10 cellular contexts compared by ENCODE assay signal in genomic region chr16:82995927-82996441, GRCh38.
DNase-seq lines count a peak whose midpoint lies in the region; TF ChIP-seq lines count a peak whose summit lies in the region.
"Had no signal": no experiment of that assay in that cellular context is flagged by ENCODE, and none has a peak within 500 bp of the region (broad histone marks: within the 10 kb centered on the region; RNA-seq: fewer than 3 reads in every experiment).

No MANE protein-coding gene starts in this region.

- H3K79me2 ChIP-seq in smooth muscle cell (ENCODE audit: low read depth) = no peaks in the 10 kb centered on the region

- no peak overlapping the region for H2BK5ac ChIP-seq in neuronal stem cell (ENCODE audit: low read length)

- DNase-seq in HFF-Myc (ENCODE audit: extremely low read depth, low read depth) = peak; percentile 91
- peak in 1 of 3 donors; percentile 66 for DNase-seq in Peyer's patch
- DNase-seq in fibroblast of the conjunctiva (ENCODE audit: low read depth) = peak; percentile 26
- no peak for DNase-seq in smooth muscle cell (lab: John Stamatoyannopoulos, UW; ENCODE audit: unreplicated experiment)
- DNase-seq in stimulated activated CD4-positive, alpha-beta T cell treated with anti-CD3 and anti-CD28 coated beads, Interleukin-2, amount 100 ng/mL, for 24 hours = no peak
- no peak for DNase-seq in activated CD8-positive, alpha-beta memory T cell treated with anti-CD3 and anti-CD28 coated beads, Interleukin-2, amount 50 U/mL, for 48 hours
- DNase-seq in neuronal stem cell (ENCODE audit: low spot score) = no peak
- no peak for DNase-seq in ureter (ENCODE audit: low spot score)
- DNase-seq: dorsolateral prefrontal cortex had no signal

- H4K91ac ChIP-seq in neuronal stem cell (ENCODE audit: low read depth, low read length, poor library complexity) = no peak overlapping the region

- TF ChIP-seq CTCF in HFF-Myc (IDR thresholded peaks at IDR 0.05; ENCODE audit: low read depth, low read length, missing control alignments) (no peak), Peyer's patch (IDR thresholded peaks at IDR 0.05) (no peak), smooth muscle cell (IDR thresholded peaks at IDR 0.05; ENCODE audit: borderline replicate concordance, insufficient read depth, poor library complexity, severe bottlenecking) (no peak)

- H2AFZ ChIP-seq in smooth muscle cell (ENCODE audit: low read depth) (peak overlapping the region; percentile 60), neuronal stem cell (ENCODE audit: low read length) (no peak overlapping the region)

- H2BK120ac ChIP-seq in neuronal stem cell (ENCODE audit: low read depth, low read length) = no peak overlapping the region

- no peak overlapping the region for H3K23ac ChIP-seq in neuronal stem cell (ENCODE audit: low read depth, low read length, poor library complexity)

- H3K9me3 ChIP-seq in Peyer's patch (no peaks in the 10 kb centered on the region), smooth muscle cell (replicated peaks; ENCODE audit: low read depth) (no peaks in the 10 kb centered on the region), neuronal stem cell (replicated peaks in 1 of 2; ENCODE audit: control insufficient read depth in 2 of 2, insufficient read depth in 1 of 2, low read depth in 1 of 2, low read length in 2 of 2) (no peaks in the 10 kb centered on the region)

- no peak overlapping the region for H3K18ac ChIP-seq in neuronal stem cell (ENCODE audit: low read length)

- peak overlapping the region in 3 of 4 donors; percentile 26 to 84 (median 82) for H3K27ac ChIP-seq in Peyer's patch
- H3K27ac ChIP-seq in smooth muscle cell (ENCODE audit: low read depth) = peak overlapping the region; percentile 77
- no peak overlapping the region for H3K27ac ChIP-seq in neuronal stem cell (replicated peaks; ENCODE audit: low read length)
- H3K27ac ChIP-seq: SK-N-MC had no signal

- H3K36me3 ChIP-seq in Peyer's patch (no peaks in the 10 kb centered on the region), smooth muscle cell (ENCODE audit: low read depth) (no peaks in the 10 kb centered on the region), neuronal stem cell (replicated peaks in 1 of 2; ENCODE audit: control insufficient read depth in 2 of 2, insufficient read depth in 2 of 2, low read length in 2 of 2) (no peaks in the 10 kb centered on the region)

- H3K4me3 ChIP-seq in HFF-Myc (replicated peaks; ENCODE audit: low read depth, low read length) = peak overlapping the region; percentile 8
- peak overlapping the region in 2 of 4 donors; percentile 21 to 43 for H3K4me3 ChIP-seq in Peyer's patch
- H3K4me3 ChIP-seq in smooth muscle cell = peak overlapping the region; percentile 36
- H3K4me3 ChIP-seq in neuronal stem cell (ENCODE audit: low read length in 2 of 2) = no peak overlapping the region
- H3K4me3 ChIP-seq: dorsolateral prefrontal cortex, SK-N-MC had no signal

- H3F3A ChIP-seq in smooth muscle cell (ENCODE audit: low read depth) = no peaks in the 10 kb centered on the region

- no peak overlapping the region for H3K14ac ChIP-seq in neuronal stem cell (ENCODE audit: low read length)

- peak overlapping the region; percentile 77 for H3K4me2 ChIP-seq in smooth muscle cell
- no peak overlapping the region for H3K4me2 ChIP-seq in neuronal stem cell (ENCODE audit: insufficient read depth, low read length, poor library complexity, severe bottlenecking)

- no peak overlapping the region for H2AK5ac ChIP-seq in neuronal stem cell (ENCODE audit: low read depth, low read length)

- no peaks in the 10 kb centered on the region for H4K20me1 ChIP-seq in smooth muscle cell (ENCODE audit: low read depth)

- H2BK15ac ChIP-seq in neuronal stem cell (ENCODE audit: low read length) = no peak overlapping the region

- H3K4ac ChIP-seq in neuronal stem cell (ENCODE audit: low read length) = no peak overlapping the region

- H3K4me1 ChIP-seq in Peyer's patch (peaks cover 0 to 4% (median 0%) of the 10 kb centered on the region in 4 donors), smooth muscle cell (ENCODE audit: low read depth) (no peaks in the 10 kb centered on the region), neuronal stem cell (ENCODE audit: control insufficient read depth in 2 of 2, insufficient read depth in 1 of 2, low read depth in 1 of 2, low read length in 2 of 2) (no peaks in the 10 kb centered on the region)

- no peaks in the 10 kb centered on the region for H3K79me1 ChIP-seq in neuronal stem cell (ENCODE audit: low read depth, low read length)

- H3K9ac ChIP-seq in smooth muscle cell (ENCODE audit: low read depth) = peak overlapping the region; percentile 23
- H3K9ac ChIP-seq in neuronal stem cell (ENCODE audit: low read depth, low read length, poor library complexity) = no peak overlapping the region

- no peak for TF ChIP-seq POLR2A in Peyer's patch (IDR thresholded peaks at IDR 0.05)

- no peaks in the 10 kb centered on the region for H3K27me3 ChIP-seq in Peyer's patch
- H3K27me3 ChIP-seq in smooth muscle cell (ENCODE audit: low read depth) = no peaks in the 10 kb centered on the region
- H3K27me3 ChIP-seq in neuronal stem cell (ENCODE audit: control insufficient read depth in 3 of 3, insufficient read depth in 3 of 3, low read depth in 1 of 3, low read length in 3 of 3) = no peaks in the 10 kb centered on the region
- H3K27me3 ChIP-seq: dorsolateral prefrontal cortex had no signal

- H2BK12ac ChIP-seq in neuronal stem cell (ENCODE audit: low read length) = no peak overlapping the region

- no peak overlapping the region for H4K8ac ChIP-seq in neuronal stem cell (ENCODE audit: low read depth, low read length)

- WGBS in smooth muscle cell (ENCODE audit: low lambda C conversion rate) = 23% methylated on average over 5 of the region's 5 CpGs
- no CpG with 5 or more reads among the region's 5 CpGs for WGBS in neuronal stem cell (ENCODE audit: extremely low coverage in 2 of 2, insufficient read length in 2 of 2, insufficient replicate concordance in 1 of 2), 2 donors

Comparison
In these comparisons a context has a peak if more than half of its experiments do, and no peak if none do; other contexts are left out.
1. DNase-seq: peak in HFF-Myc (single experiment) and fibroblast of the conjunctiva (single experiment); none in smooth muscle cell (single experiment), stimulated activated CD4-positive, alpha-beta T cell treated with anti-CD3 and anti-CD28 coated beads, Interleukin-2, amount 100 ng/mL, for 24 hours (0 of 2), activated CD8-positive, alpha-beta memory T cell treated with anti-CD3 and anti-CD28 coated beads, Interleukin-2, amount 50 U/mL, for 48 hours (single experiment), neuronal stem cell (single experiment) and ureter (single experiment).
2. H3K4me3 ChIP-seq: peak in HFF-Myc (single experiment) and smooth muscle cell (single experiment); none in neuronal stem cell (0 of 2).